ENCODE assay signal across 13 cellular contexts in genomic region chr9:133526721-133527321, GRCh38. TPM values are rescaled to one million over a fixed set of nuclear protein-coding genes. Genes with fewer than 3 reads are reported as not detected.
DNase-seq lines count a peak whose midpoint lies in the region; ATAC-seq and TF ChIP-seq lines count a peak whose summit lies in the region.
"Had no signal": no experiment of that assay in that cellular context is flagged by ENCODE, and none has a peak within 500 bp of the region (broad histone marks: within the 10 kb centered on the region; RNA-seq: fewer than 3 reads in every experiment).

No MANE protein-coding gene starts in this region.

- H3K27me3 ChIP-seq in Loucy (ENCODE audit: insufficient read depth, low read length, poor library complexity, severe bottlenecking) (no peaks in the 10 kb centered on the region), hepatocyte (no peaks in the 10 kb centered on the region), brain microvascular endothelial cell (replicated peaks) (peaks cover 17% of the 10 kb centered on the region)
- H3K27me3 ChIP-seq: adrenal gland had no signal

- H3K4me2 ChIP-seq in Loucy (ENCODE audit: low read depth, low read length, poor library complexity, severe bottlenecking) (peak overlapping the region; percentile 39), hepatocyte (peak overlapping the region; percentile 64)

- TF ChIP-seq CTCF in Loucy (conservative IDR thresholded peaks at IDR 0.05; ENCODE audit: low read length) (no peak), hepatocyte (IDR thresholded peaks at IDR 0.05; ENCODE audit: poor library complexity) (no peak), brain microvascular endothelial cell (IDR thresholded peaks at IDR 0.05; ENCODE audit: low read depth, low read length, missing control alignments) (no peak)

- intact Hi-C loops in posterior cingulate gyrus (cut with DNase I), result no loop called here

- no peak for ATAC-seq in HG02938 (IDR thresholded peaks at IDR 0.05; ENCODE audit: unreplicated experiment)
- ATAC-seq in GM21381 (IDR thresholded peaks at IDR 0.05; ENCODE audit: unreplicated experiment), result no peak

- peak overlapping the region; percentile 35 for H3K9ac ChIP-seq in Loucy (ENCODE audit: low read depth, low read length, poor library complexity, severe bottlenecking)

- 41% methylated on average over 17 of the region's 21 CpGs for WGBS in hepatocyte (ENCODE audit: low lambda C conversion rate, missing lambda C conversion rate)

- H3K27ac ChIP-seq in hepatocyte (peak overlapping the region; percentile 72), brain microvascular endothelial cell (no peak overlapping the region)
- H3K27ac ChIP-seq: tibial artery had no signal

- H2AFZ ChIP-seq in Loucy (ENCODE audit: low read length), result 0 out of 2 replicates have a peak overlapping the region, but pooled peaks have one; percentile 34
- no peak overlapping the region for H2AFZ ChIP-seq in hepatocyte

- no peaks in the 10 kb centered on the region for H3F3A ChIP-seq in Loucy (ENCODE audit: low read depth)

- no peaks in the 10 kb centered on the region for H3K36me3 ChIP-seq in Loucy (ENCODE audit: insufficient read depth, low read length)
- no peaks in the 10 kb centered on the region for H3K36me3 ChIP-seq in hepatocyte (replicated peaks; ENCODE audit: insufficient read depth, low read depth)
- H3K36me3 ChIP-seq in brain microvascular endothelial cell (replicated peaks), result no peaks in the 10 kb centered on the region
- H3K36me3 ChIP-seq: adrenal gland, tibial artery had no signal

- H3K4me1 ChIP-seq in Loucy (ENCODE audit: insufficient read depth, low read length, poor library complexity, severe bottlenecking) (peaks cover 41% of the 10 kb centered on the region), hepatocyte (ENCODE audit: insufficient read depth) (peaks cover 34% of the 10 kb centered on the region)

- H3K79me2 ChIP-seq in Loucy (ENCODE audit: insufficient read depth, low read length), result no peaks in the 10 kb centered on the region
- no peaks in the 10 kb centered on the region for H3K79me2 ChIP-seq in hepatocyte

- H4K20me1 ChIP-seq in Loucy (ENCODE audit: insufficient read depth, low read length, poor library complexity, severe bottlenecking) (no peaks in the 10 kb centered on the region), hepatocyte (ENCODE audit: insufficient read depth, poor library complexity, severe bottlenecking) (no peaks in the 10 kb centered on the region)

- no peaks in the 10 kb centered on the region for H3K9me3 ChIP-seq in Loucy (ENCODE audit: insufficient read depth, low read depth, low read length)
- H3K9me3 ChIP-seq in hepatocyte (ENCODE audit: low read depth), result no peaks in the 10 kb centered on the region
- H3K9me3 ChIP-seq: adrenal gland, Caco-2, tibial artery had no signal

- in situ Hi-C loops in brain microvascular endothelial cell (cut with HindIII; ENCODE audit: low pct_ligation_motif_present, low sequenced_read_pairs), result no loop called here

- H3K9me2 ChIP-seq in Loucy (replicated peaks; ENCODE audit: low read depth, low read length) (no peaks in the 10 kb centered on the region), hepatocyte (replicated peaks; ENCODE audit: insufficient read depth) (no peaks in the 10 kb centered on the region)

- H3K4me3 ChIP-seq in Loucy (ENCODE audit: low read length, poor library complexity, severe bottlenecking) (no peak overlapping the region), hepatocyte (no peak overlapping the region), brain microvascular endothelial cell (ENCODE audit: low read depth, low read length) (no peak overlapping the region)
- H3K4me3 ChIP-seq: adrenal gland, tibial artery had no signal

- DNase-seq in COR-L47 (lab: John Stamatoyannopoulos, UW) (peak; percentile 63), hepatocyte (ENCODE audit: low spot score) (no peak), posterior cingulate gyrus (peak; percentile 57 to 96 (median 71)), brain microvascular endothelial cell (no peak)
- DNase-seq: adrenal gland, Caco-2, NCI-H1048, T-helper 2 cell, tibial artery had no signal

RNA-seq across cellular contexts. Expression of gene MYMK, which starts 2.1 kb away (rescaled TPM):
- not detected in 2 replicates for total RNA-seq in hepatocyte
- polyA plus RNA-seq in hepatocyte, result 0.91 and 1.3 TPM in 2 replicates
- total RNA-seq: adrenal gland, Caco-2 had no signal
- polyA plus RNA-seq: adrenal gland, neural cell had no signal

RNA-seq across cellular contexts. Expression of gene ADAMTSL2, which starts 7.7 kb away (rescaled TPM):
- 2.2 and 2.7 TPM in 2 replicates for total RNA-seq in hepatocyte
- 1.5 and 2.3 TPM in 2 replicates for polyA plus RNA-seq in hepatocyte

RNA-seq across cellular contexts. Expression of gene SLC2A6, which starts 47.9 kb away (rescaled TPM):
- total RNA-seq in hepatocyte, result 5.7 and 7.3 TPM in 2 replicates
- polyA plus RNA-seq in hepatocyte, result 10.6 and 14.8 TPM in 2 replicates

Comparison
In these comparisons a context has a peak if more than half of its experiments do, and no peak if none do; other contexts are left out.
1. DNase-seq: peak in COR-L47 (single experiment) and posterior cingulate gyrus (10 of 10); none in hepatocyte (single experiment) and brain microvascular endothelial cell (single experiment).